Comparison of ENCODE assay signal across 8 cellular contexts in the genomic region with DNA sequence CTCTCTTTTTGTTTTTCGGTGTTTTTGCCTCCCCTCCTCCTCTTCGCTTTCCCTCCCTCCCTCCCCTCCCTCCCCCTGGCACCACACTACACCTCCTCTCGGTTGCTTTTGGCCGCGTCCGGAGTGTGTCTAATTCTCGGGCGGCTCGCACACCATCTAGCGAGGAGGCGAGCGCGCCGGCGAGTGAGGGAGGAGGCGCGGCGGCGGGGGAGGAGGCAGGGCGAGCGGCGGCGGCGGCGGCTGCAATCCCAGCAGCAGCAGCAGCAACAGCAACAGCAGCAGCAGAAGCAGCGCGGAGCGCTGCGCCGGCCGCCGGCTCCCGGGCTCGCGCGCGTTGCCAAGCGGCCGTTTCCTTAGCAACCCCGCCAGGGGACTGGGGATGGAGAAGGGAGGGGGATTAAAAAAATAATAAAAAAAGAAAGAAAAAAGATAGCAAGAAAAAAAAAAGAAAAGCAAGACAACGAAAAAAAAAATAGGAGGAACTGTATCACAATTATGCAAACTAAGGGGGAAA. TPM values are rescaled to one million over a fixed set of nuclear protein-coding genes. Genes with fewer than 3 reads are reported as not detected.
A peak's percentile ranks its signal among the peaks of the same experiment; 100 is the strongest.
DNase-seq lines count a peak whose midpoint lies in the region; ATAC-seq and TF ChIP-seq lines count a peak whose summit lies in the region.

No MANE protein-coding gene starts in this region.

- no peak overlapping the region for H3K27ac Mint-ChIP-seq in CD8-positive, alpha-beta memory T cell

- 0% methylated on average over 2 to 18 of the region's 41 CpGs for WGBS in esophagus squamous epithelium, 2 donors

- no peak overlapping the region for H3K27ac ChIP-seq in CD8-positive, alpha-beta memory T cell (ENCODE audit: low read depth, low read length)
- peak overlapping the region; percentile 73 to 91 (median 88) for H3K27ac ChIP-seq in esophagus squamous epithelium

- H3K4me3 Mint-ChIP-seq in CD8-positive, alpha-beta memory T cell = peak overlapping the region in 1 of 7 donors; percentile 62

- DNase-seq in CD8-positive, alpha-beta memory T cell = peak in 3 of 5 donors; percentile 46 to 64 (median 55)
- peak; percentile 74 for DNase-seq in NCI-H748 treated with DMSO at 0.1 percent for 48 hours (lab: John Stamatoyannopoulos, UW)
- peak; percentile 62 for DNase-seq in activated T-cell treated with anti-CD3 and anti-CD28 coated beads, Interleukin-2, amount 50 U/mL, for 1 hour
- no peak for DNase-seq in esophagus squamous epithelium (lab: John Stamatoyannopoulos, UW)
- peak; percentile 84 for DNase-seq in mucosa of gallbladder (ENCODE audit: low spot score)
- DNase-seq in stimulated activated naive CD8-positive, alpha-beta T cell treated with anti-CD3 and anti-CD28 coated beads, Interleukin-15, Interleukin-2, amounts not matched to agents 100 U/mL and 50 U/mL, for 24 hours = peak; percentile 73

- no peaks in the 10 kb centered on the region for H3K4me1 ChIP-seq in CD8-positive, alpha-beta memory T cell (ENCODE audit: insufficient read depth, low read length)
- peaks cover 0 to 37% (median 3%) of the 10 kb centered on the region in 3 donors for H3K4me1 ChIP-seq in esophagus squamous epithelium

- intact Hi-C loops in esophagus squamous epithelium (cut with DNase I) = no loop called here

- no peaks in the 10 kb centered on the region for H3K36me3 Mint-ChIP-seq in CD8-positive, alpha-beta memory T cell

- TF ChIP-seq CTCF in esophagus squamous epithelium (IDR thresholded peaks at IDR 0.05) = peak in 2 of 6 experiments; percentile 8 to 12

- ATAC-seq in GM19468 (IDR thresholded peaks at IDR 0.05; ENCODE audit: extremely low read depth, unreplicated experiment) = peak; percentile 64
- ATAC-seq in HG03571 (IDR thresholded peaks at IDR 0.05; ENCODE audit: unreplicated experiment) = peak; percentile 69
- ATAC-seq in stimulated activated naive CD8-positive, alpha-beta T cell treated with anti-CD3 and anti-CD28 coated beads, Interleukin-15, Interleukin-2, amounts not matched to agents 100 U/mL and 50 U/mL, for 24 hours = peak; percentile 66

- peaks cover 0 to 7% (median 6%) of the 10 kb centered on the region in 5 donors for H3K9me3 Mint-ChIP-seq in CD8-positive, alpha-beta memory T cell

- peak overlapping the region; percentile 75 for H3K4me3 ChIP-seq in CD8-positive, alpha-beta memory T cell (ENCODE audit: low read length)
- H3K4me3 ChIP-seq in esophagus squamous epithelium = peak overlapping the region; percentile 37 to 72 (median 62)

- H3K27me3 Mint-ChIP-seq in CD8-positive, alpha-beta memory T cell = peaks cover 6 to 10% of the 10 kb centered on the region in 2 donors

- CTCF ChIA-PET in CD8-positive, alpha-beta memory T cell (lab: Charles Lee) = no interaction called here

- no peaks in the 10 kb centered on the region for H3K36me3 ChIP-seq in CD8-positive, alpha-beta memory T cell (ENCODE audit: insufficient read depth, low read length)
- no peaks in the 10 kb centered on the region for H3K36me3 ChIP-seq in esophagus squamous epithelium

- POLR2A ChIA-PET in CD8-positive, alpha-beta memory T cell (lab: Charles Lee) = no interaction called here

- H3K9me3 ChIP-seq in CD8-positive, alpha-beta memory T cell (ENCODE audit: low read length) = no peaks in the 10 kb centered on the region
- H3K9me3 ChIP-seq in esophagus squamous epithelium = no peaks in the 10 kb centered on the region

- peak in 2 of 4 donors; percentile 56 to 88 for TF ChIP-seq POLR2A in esophagus squamous epithelium (IDR thresholded peaks at IDR 0.05)

- peaks cover 5 to 18% (median 15%) of the 10 kb centered on the region in 3 donors for H3K4me1 Mint-ChIP-seq in CD8-positive, alpha-beta memory T cell

- H3K27me3 ChIP-seq in CD8-positive, alpha-beta memory T cell (ENCODE audit: insufficient read depth, low read length, poor library complexity, severe bottlenecking) = no peaks in the 10 kb centered on the region
- H3K27me3 ChIP-seq in esophagus squamous epithelium = peaks cover 0 to 46% (median 0%) of the 10 kb centered on the region in 4 donors

RNA-seq across cellular contexts. Expression of a gene that starts 0.4 kb away (rescaled TPM):
- total RNA-seq in CD8-positive, alpha-beta memory T cell = not detected
- not detected for polyA plus RNA-seq in CD8-positive, alpha-beta memory T cell
- total RNA-seq in esophagus squamous epithelium (1 to 10 TPM in 2 of 4 donors, under 1 TPM in 2; 0.49 to 8.8 (median 2.7) TPM), mucosa of gallbladder (26.9 TPM)
